Comparison of ENCODE assay signal across 1 cellular context in genomic region chr4:137509855-137510282, GRCh38.
A peak's percentile ranks its signal among the peaks of the same experiment; 100 is the strongest.
TF ChIP-seq lines count a peak whose summit lies in the region.

No MANE protein-coding gene starts in this region.

TF ChIP-seq in HEK293, 187 proteins besides CTCF, POLR2A, EP300 and RAD21 (continued from another document and continues in another):
- TF ChIP-seq ZNF580 (tag by site-specific recombination; IDR thresholded peaks at IDR 0.05) (peak; percentile 79), ZNF132 (tag by site-specific recombination; IDR thresholded peaks at IDR 0.05; ENCODE audit: borderline replicate concordance) (no peak), ZNF23 (tag by site-specific recombination; IDR thresholded peaks at IDR 0.05; ENCODE audit: borderline replicate concordance) (no peak), ZNF624 (tag by site-specific recombination; IDR thresholded peaks at IDR 0.05) (no peak), PBX3 (CRISPR knock-in tag; IDR thresholded peaks at IDR 0.05) (no peak), ZNF585B (tag by site-specific recombination; IDR thresholded peaks at IDR 0.05) (no peak), ZNF837 (tag by site-specific recombination; IDR thresholded peaks at IDR 0.05) (no peak), IKZF3 (tag by site-specific recombination; IDR thresholded peaks at IDR 0.05) (0 out of 2 replicates have a peak, but pooled peaks have one; percentile 37), SALL2 (tag by site-specific recombination; IDR thresholded peaks at IDR 0.05; ENCODE audit: borderline replicate concordance) (no peak), KLF1 (tag by site-specific recombination; IDR thresholded peaks at IDR 0.05) (no peak), ZNF2 (tag by site-specific recombination; IDR thresholded peaks at IDR 0.05) (no peak), ZNF843 (tag by site-specific recombination; IDR thresholded peaks at IDR 0.05) (peak; percentile 80), ZNF248 (tag by site-specific recombination; IDR thresholded peaks at IDR 0.05) (no peak), SCRT2 (tag by site-specific recombination; IDR thresholded peaks at IDR 0.05) (0 out of 2 replicates have a peak, but pooled peaks have one; percentile 11), ZNF391 (tag by site-specific recombination; IDR thresholded peaks at IDR 0.05; ENCODE audit: borderline replicate concordance, low read depth) (no peak), ZNF280D (tag by site-specific recombination; IDR thresholded peaks at IDR 0.05) (peak; percentile 63; the same call in 1 of the 2 replicates), OSR2 (tag by site-specific recombination; IDR thresholded peaks at IDR 0.05) (peak; percentile 90), RBAK (tag by site-specific recombination; IDR thresholded peaks at IDR 0.05) (no peak), SETDB1 (IDR thresholded peaks at IDR 0.05; ENCODE audit: insufficient read length, low read length) (peak; percentile 56), ZNF398 (tag by site-specific recombination; IDR thresholded peaks at IDR 0.05) (no peak), MZF1 (tag by site-specific recombination; IDR thresholded peaks at IDR 0.05; ENCODE audit: borderline replicate concordance) (peak; percentile 68; the same call in 1 of the 2 replicates), ZNF791 (tag by site-specific recombination; IDR thresholded peaks at IDR 0.05) (no peak), ZSCAN16 (tag by site-specific recombination; IDR thresholded peaks at IDR 0.05) (no peak), ZNF266 (tag by site-specific recombination; IDR thresholded peaks at IDR 0.05; ENCODE audit: low read depth) (no peak), ZNF112 (tag by site-specific recombination; IDR thresholded peaks at IDR 0.05) (no peak), ZFHX2 (tag by site-specific recombination; conservative IDR thresholded peaks at IDR 0.05) (no peak), ZNF214 (tag by site-specific recombination; IDR thresholded peaks at IDR 0.05; ENCODE audit: borderline replicate concordance) (no peak), ZBTB8A (tag by site-specific recombination; IDR thresholded peaks at IDR 0.05) (no peak), ZNF146 (tag by site-specific recombination; IDR thresholded peaks at IDR 0.05) (no peak), ZNF792 (tag by site-specific recombination; IDR thresholded peaks at IDR 0.05) (no peak), ZSCAN30 (tag by site-specific recombination; IDR thresholded peaks at IDR 0.05) (peak; percentile 71; the same call in 1 of the 2 replicates)
- TF ChIP-seq, protein P1, sequence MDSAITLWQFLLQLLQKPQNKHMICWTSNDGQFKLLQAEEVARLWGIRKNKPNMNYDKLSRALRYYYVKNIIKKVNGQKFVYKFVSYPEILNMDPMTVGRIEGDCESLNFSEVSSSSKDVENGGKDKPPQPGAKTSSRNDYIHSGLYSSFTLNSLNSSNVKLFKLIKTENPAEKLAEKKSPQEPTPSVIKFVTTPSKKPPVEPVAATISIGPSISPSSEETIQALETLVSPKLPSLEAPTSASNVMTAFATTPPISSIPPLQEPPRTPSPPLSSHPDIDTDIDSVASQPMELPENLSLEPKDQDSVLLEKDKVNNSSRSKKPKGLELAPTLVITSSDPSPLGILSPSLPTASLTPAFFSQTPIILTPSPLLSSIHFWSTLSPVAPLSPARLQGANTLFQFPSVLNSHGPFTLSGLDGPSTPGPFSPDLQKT (IDR thresholded peaks at IDR 0.05; ENCODE audit: borderline replicate concordance, low read depth, low read length) = no peak
- TF ChIP-seq, protein P2, sequence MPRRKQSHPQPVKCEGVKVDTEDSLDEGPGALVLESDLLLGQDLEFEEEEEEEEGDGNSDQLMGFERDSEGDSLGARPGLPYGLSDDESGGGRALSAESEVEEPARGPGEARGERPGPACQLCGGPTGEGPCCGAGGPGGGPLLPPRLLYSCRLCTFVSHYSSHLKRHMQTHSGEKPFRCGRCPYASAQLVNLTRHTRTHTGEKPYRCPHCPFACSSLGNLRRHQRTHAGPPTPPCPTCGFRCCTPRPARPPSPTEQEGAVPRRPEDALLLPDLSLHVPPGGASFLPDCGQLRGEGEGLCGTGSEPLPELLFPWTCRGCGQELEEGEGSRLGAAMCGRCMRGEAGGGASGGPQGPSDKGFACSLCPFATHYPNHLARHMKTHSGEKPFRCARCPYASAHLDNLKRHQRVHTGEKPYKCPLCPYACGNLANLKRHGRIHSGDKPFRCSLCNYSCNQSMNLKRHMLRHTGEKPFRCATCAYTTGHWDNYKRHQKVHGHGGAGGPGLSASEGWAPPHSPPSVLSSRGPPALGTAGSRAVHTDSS (tag by site-specific recombination; IDR thresholded peaks at IDR 0.05) = no peak
- TF ChIP-seq, protein P3, sequence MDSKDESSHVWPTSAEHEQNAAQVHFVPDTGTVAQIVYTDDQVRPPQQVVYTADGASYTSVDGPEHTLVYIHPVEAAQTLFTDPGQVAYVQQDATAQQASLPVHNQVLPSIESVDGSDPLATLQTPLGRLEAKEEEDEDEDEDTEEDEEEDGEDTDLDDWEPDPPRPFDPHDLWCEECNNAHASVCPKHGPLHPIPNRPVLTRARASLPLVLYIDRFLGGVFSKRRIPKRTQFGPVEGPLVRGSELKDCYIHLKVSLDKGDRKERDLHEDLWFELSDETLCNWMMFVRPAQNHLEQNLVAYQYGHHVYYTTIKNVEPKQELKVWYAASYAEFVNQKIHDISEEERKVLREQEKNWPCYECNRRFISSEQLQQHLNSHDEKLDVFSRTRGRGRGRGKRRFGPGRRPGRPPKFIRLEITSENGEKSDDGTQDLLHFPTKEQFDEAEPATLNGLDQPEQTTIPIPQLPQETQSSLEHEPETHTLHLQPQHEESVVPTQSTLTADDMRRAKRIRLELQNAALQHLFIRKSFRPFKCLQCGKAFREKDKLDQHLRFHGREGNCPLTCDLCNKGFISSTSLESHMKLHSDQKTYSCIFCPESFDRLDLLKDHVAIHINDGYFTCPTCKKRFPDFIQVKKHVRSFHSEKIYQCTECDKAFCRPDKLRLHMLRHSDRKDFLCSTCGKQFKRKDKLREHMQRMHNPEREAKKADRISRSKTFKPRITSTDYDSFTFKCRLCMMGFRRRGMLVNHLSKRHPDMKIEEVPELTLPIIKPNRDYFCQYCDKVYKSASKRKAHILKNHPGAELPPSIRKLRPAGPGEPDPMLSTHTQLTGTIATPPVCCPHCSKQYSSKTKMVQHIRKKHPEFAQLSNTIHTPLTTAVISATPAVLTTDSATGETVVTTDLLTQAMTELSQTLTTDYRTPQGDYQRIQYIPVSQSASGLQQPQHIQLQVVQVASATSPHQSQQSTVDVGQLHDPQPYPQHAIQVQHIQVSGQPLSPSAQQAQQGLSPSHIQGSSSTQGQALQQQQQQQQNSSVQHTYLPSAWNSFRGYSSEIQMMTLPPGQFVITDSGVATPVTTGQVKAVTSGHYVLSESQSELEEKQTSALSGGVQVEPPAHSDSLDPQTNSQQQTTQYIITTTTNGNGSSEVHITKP (tag by site-specific recombination; IDR thresholded peaks at IDR 0.05) = no peak
- TF ChIP-seq, protein P4, sequence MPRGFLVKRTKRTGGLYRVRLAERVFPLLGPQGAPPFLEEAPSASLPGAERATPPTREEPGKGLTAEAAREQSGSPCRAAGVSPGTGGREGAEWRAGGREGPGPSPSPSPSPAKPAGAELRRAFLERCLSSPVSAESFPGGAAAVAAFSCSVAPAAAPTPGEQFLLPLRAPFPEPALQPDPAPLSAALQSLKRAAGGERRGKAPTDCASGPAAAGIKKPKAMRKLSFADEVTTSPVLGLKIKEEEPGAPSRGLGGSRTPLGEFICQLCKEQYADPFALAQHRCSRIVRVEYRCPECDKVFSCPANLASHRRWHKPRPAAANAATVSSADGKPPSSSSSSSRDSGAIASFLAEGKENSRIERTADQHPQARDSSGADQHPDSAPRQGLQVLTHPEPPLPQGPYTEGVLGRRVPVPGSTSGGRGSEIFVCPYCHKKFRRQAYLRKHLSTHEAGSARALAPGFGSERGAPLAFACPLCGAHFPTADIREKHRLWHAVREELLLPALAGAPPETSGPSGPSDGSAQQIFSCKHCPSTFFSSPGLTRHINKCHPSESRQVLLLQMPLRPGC (tag by site-specific recombination; IDR thresholded peaks at IDR 0.05) = 0 out of 2 replicates have a peak, but pooled peaks have one; percentile 19
- TF ChIP-seq, protein P5, sequence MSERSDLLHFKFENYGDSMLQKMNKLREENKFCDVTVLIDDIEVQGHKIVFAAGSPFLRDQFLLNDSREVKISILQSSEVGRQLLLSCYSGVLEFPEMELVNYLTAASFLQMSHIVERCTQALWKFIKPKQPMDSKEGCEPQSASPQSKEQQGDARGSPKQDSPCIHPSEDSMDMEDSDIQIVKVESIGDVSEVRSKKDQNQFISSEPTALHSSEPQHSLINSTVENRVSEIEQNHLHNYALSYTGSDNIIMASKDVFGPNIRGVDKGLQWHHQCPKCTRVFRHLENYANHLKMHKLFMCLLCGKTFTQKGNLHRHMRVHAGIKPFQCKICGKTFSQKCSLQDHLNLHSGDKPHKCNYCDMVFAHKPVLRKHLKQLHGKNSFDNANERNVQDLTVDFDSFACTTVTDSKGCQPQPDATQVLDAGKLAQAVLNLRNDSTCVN (tag by site-specific recombination; optimal IDR thresholded peaks at IDR 0.05) = no peak
- TF ChIP-seq, protein P6, sequence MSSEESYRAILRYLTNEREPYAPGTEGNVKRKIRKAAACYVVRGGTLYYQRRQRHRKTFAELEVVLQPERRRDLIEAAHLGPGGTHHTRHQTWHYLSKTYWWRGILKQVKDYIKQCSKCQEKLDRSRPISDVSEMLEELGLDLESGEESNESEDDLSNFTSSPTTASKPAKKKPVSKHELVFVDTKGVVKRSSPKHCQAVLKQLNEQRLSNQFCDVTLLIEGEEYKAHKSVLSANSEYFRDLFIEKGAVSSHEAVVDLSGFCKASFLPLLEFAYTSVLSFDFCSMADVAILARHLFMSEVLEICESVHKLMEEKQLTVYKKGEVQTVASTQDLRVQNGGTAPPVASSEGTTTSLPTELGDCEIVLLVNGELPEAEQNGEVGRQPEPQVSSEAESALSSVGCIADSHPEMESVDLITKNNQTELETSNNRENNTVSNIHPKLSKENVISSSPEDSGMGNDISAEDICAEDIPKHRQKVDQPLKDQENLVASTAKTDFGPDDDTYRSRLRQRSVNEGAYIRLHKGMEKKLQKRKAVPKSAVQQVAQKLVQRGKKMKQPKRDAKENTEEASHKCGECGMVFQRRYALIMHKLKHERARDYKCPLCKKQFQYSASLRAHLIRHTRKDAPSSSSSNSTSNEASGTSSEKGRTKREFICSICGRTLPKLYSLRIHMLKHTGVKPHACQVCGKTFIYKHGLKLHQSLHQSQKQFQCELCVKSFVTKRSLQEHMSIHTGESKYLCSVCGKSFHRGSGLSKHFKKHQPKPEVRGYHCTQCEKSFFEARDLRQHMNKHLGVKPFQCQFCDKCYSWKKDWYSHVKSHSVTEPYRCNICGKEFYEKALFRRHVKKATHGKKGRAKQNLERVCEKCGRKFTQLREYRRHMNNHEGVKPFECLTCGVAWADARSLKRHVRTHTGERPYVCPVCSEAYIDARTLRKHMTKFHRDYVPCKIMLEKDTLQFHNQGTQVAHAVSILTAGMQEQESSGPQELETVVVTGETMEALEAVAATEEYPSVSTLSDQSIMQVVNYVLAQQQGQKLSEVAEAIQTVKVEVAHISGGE (tag by site-specific recombination; conservative IDR thresholded peaks at IDR 0.05; ENCODE audit: low read depth) = no peak
